8 cellular contexts compared by ENCODE assay signal in the genomic region with DNA sequence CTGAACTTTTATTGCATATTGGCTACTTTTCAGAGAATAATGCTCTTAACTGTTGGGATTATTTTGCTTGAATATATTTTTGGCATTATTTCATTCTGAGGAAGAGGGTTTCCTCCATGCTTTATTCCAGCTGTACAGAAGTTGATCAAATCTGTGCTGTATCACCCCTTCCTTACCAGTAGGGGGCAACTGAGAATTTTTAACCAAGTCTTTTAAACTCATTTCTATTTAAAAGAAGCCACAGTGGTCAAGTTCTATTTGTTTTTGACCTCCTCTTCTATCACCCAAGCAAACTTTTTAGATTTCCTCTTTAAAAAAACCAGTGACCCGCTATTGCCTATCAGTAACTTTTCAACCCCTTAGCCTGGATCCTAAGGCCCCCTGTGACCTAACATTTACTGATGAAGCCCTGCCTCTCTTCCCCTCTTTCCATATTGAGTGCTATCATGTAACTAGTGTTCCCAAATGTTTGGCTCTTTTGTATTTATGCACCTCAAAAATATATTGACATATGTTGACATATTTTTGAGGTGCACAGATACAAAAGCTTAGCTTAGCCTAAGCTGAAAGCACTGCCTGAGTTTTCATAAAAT.
DNase-seq lines count a peak whose midpoint lies in the region; ATAC-seq, FAIRE-seq and TF ChIP-seq lines count a peak whose summit lies in the region.

No MANE protein-coding gene starts in this region.

- ATAC-seq in DND-41 (ENCODE audit: insufficient read depth, low read depth): peak; percentile 62; the same call in 2 of the 3 replicates
- ATAC-seq in GM21381 (IDR thresholded peaks at IDR 0.05; ENCODE audit: unreplicated experiment): peak; percentile 71
- no peak for ATAC-seq in lower lobe of right lung

- H2AFZ ChIP-seq in DND-41 (ENCODE audit: low read depth, low read length): no peak overlapping the region
- H2AFZ ChIP-seq in astrocyte (ENCODE audit: low read depth, low read length): no peak overlapping the region

- no peak overlapping the region for H3K4me3 Mint-ChIP-seq in astrocyte (ENCODE audit: unreplicated experiment)

- no peaks in the 10 kb centered on the region for H3K4me1 ChIP-seq in DND-41 (ENCODE audit: insufficient read depth, low read length)
- no peaks in the 10 kb centered on the region for H3K4me1 ChIP-seq in astrocyte (ENCODE audit: insufficient read depth, low read length)
- no peaks in the 10 kb centered on the region for H3K4me1 ChIP-seq in lower lobe of right lung

- TF ChIP-seq CTCF in DND-41 (IDR thresholded peaks at IDR 0.05; ENCODE audit: borderline replicate concordance, extremely low read depth, low read length, poor library complexity, severe bottlenecking) (peak; percentile 74), astrocyte (IDR thresholded peaks at IDR 0.05; ENCODE audit: insufficient read depth, low read depth, low read length) (peak; percentile 77), lower lobe of right lung (IDR thresholded peaks at IDR 0.05) (peak; percentile 69)

- H4K20me1 ChIP-seq in DND-41 (ENCODE audit: insufficient read depth, low read length) (no peaks in the 10 kb centered on the region), astrocyte (ENCODE audit: insufficient read depth, low read length) (no peaks in the 10 kb centered on the region)

- H3K36me3 ChIP-seq in DND-41 (ENCODE audit: insufficient read depth, low read length): no peaks in the 10 kb centered on the region
- no peaks in the 10 kb centered on the region for H3K36me3 ChIP-seq in astrocyte (ENCODE audit: insufficient read depth, low read length)
- H3K36me3 ChIP-seq in lower lobe of right lung: no peaks in the 10 kb centered on the region

- no peaks in the 10 kb centered on the region for H3K4me1 Mint-ChIP-seq in astrocyte (ENCODE audit: low read depth, unreplicated experiment)

- DNase-seq in DND-41 (no peak), LHCN-M2 (ENCODE audit: low read depth) (peak; percentile 19), astrocyte (ENCODE audit: low read depth) (peak; percentile 3), lower lobe of right lung (no peak), NCI-H2081 treated with DMSO at 0.1 percent for 48 hours (lab: John Stamatoyannopoulos, UW) (no peak), GM19240 (ENCODE audit: insufficient read length, low spot score) (no peak), cerebellar nuclear complex (lab: John Stamatoyannopoulos, UW) (no peak)

- no peaks in the 10 kb centered on the region for H3K36me3 Mint-ChIP-seq in astrocyte (ENCODE audit: low read depth, unreplicated experiment)

- no peaks in the 10 kb centered on the region for H3K27me3 Mint-ChIP-seq in astrocyte (ENCODE audit: low read depth, unreplicated experiment)

- H3K4me2 ChIP-seq in DND-41 (ENCODE audit: insufficient read depth, low read length) (no peak overlapping the region), astrocyte (ENCODE audit: low read length) (no peak overlapping the region)

- no peaks in the 10 kb centered on the region for H3K79me2 ChIP-seq in DND-41 (ENCODE audit: insufficient read depth, low read length)
- no peaks in the 10 kb centered on the region for H3K79me2 ChIP-seq in astrocyte (ENCODE audit: insufficient read depth, low read length)

- H3K4me3 ChIP-seq in DND-41 (ENCODE audit: low read depth in 1 of 2, low read length in 2 of 2): no peak overlapping the region
- H3K4me3 ChIP-seq in astrocyte (ENCODE audit: insufficient read depth, low read depth, low read length): no peak overlapping the region
- no peak overlapping the region for H3K4me3 ChIP-seq in lower lobe of right lung

- H3K9ac ChIP-seq in DND-41 (ENCODE audit: low read depth, low read length) (no peak overlapping the region), astrocyte (ENCODE audit: low read length) (no peak overlapping the region)

- H3K27ac ChIP-seq in DND-41 (ENCODE audit: low read length): no peak overlapping the region
- H3K27ac ChIP-seq in astrocyte (ENCODE audit: low read depth, low read length): no peak overlapping the region
- H3K27ac ChIP-seq in lower lobe of right lung: no peak overlapping the region

- H3K27me3 ChIP-seq in DND-41 (ENCODE audit: insufficient read depth, low read length, poor library complexity) (no peaks in the 10 kb centered on the region), astrocyte (ENCODE audit: insufficient read depth, low read length) (no peaks in the 10 kb centered on the region), lower lobe of right lung (ENCODE audit: low read depth) (no peaks in the 10 kb centered on the region)

- intact Hi-C loops in lower lobe of right lung (cut with DNase I): no loop called here

- no peaks in the 10 kb centered on the region for H3K9me3 Mint-ChIP-seq in astrocyte (ENCODE audit: unreplicated experiment)

- FAIRE-seq in astrocyte (lab: Jason Lieb, UNC): no peak

- H3K9me3 ChIP-seq in DND-41 (ENCODE audit: insufficient read depth, low read length, severe bottlenecking) (no peaks in the 10 kb centered on the region), astrocyte (ENCODE audit: insufficient read depth, low read depth, low read length) (no peaks in the 10 kb centered on the region), lower lobe of right lung (no peaks in the 10 kb centered on the region)

- no peak overlapping the region for H3K27ac Mint-ChIP-seq in astrocyte (ENCODE audit: unreplicated experiment)

Comparison
In these comparisons a context has a peak if more than half of its experiments do, and no peak if none do; other contexts are left out.
1. ATAC-seq: peak in DND-41 (single experiment) and GM21381 (single experiment); none in lower lobe of right lung (0 of 2).
2. DNase-seq: peak in LHCN-M2 (single experiment) and astrocyte (single experiment); none in DND-41 (single experiment), lower lobe of right lung (single experiment), NCI-H2081 treated with DMSO at 0.1 percent for 48 hours (single experiment), GM19240 (single experiment) and cerebellar nuclear complex (0 of 2).
3. Peak in every context shown above with its lines, with median percentiles within 50 percentile points of each other: CTCF ChIP-seq.